5 cellular contexts compared by ENCODE assay signal in the genomic region with DNA sequence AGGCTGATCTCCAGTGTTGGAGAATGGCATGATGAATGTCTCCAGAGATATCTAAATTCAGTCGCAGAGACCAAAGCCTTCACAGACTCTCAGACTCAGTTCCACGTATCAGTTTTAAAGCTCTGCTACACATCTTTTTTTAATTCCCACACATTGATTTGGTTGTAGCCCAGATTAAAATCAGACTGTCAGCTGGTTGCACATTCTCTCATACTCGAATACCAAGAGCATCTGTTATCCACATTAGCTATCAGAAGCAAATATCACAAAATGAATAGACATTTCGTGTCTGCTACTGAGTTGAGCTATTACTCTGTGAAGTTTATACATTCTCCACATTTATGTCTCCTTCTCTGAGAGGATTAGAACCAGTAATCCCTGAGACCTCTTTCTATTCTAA.
"Had no signal": no experiment of that assay in that cellular context is flagged by ENCODE, and none has a peak within 500 bp of the region (broad histone marks: within the 10 kb centered on the region; RNA-seq: fewer than 3 reads in every experiment).

No MANE protein-coding gene starts in this region.

- ATAC-seq: GM23338, HepG2 had no signal

- DNase-seq: H9, HCEC 1CT had no signal

- H3K4me3 Mint-ChIP-seq: GM23338, H9, IgD-negative memory B cell had no signal

- H3K27ac Mint-ChIP-seq: GM23338, H9, IgD-negative memory B cell had no signal

- H3K36me3 Mint-ChIP-seq: IgD-negative memory B cell had no signal

- H3K4me1 Mint-ChIP-seq: GM23338, H9, IgD-negative memory B cell had no signal

- H3K27me3 Mint-ChIP-seq: IgD-negative memory B cell had no signal

- H3K4me3 ChIP-seq: GM23338 had no signal
